In the genomic region with DNA sequence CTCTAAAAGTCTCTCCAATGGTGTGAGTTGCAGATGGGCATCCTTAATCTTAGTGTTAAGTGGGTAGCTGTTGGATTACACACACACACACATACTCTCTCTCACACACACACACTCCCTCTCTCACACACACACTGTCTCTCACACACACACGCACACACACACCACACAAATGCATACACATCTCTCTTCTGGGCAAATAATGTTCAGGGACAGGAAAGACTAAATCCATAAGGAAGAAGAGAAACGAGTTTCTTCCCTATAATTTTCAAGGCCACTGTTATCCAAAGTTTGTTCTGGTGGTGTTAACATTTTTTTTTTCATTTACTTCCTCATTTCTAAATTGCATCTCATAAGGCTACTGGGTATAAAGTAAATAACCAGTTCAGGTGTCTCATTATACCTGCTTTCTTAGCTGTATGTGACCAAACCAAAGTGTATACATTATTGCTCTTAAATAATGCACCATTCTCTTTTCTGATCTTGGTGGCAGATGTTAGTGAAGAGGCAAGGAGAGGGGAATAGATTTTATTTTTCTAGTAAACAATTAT, we compare ENCODE assay signal across 16 cellular contexts. TPM values are rescaled to one million over a fixed set of nuclear protein-coding genes. Genes with fewer than 3 reads are reported as not detected.
A peak's percentile ranks its signal among the peaks of the same experiment; 100 is the strongest.
DNase-seq lines count a peak whose midpoint lies in the region; TF ChIP-seq lines count a peak whose summit lies in the region.
"Had no signal": no experiment of that assay in that cellular context is flagged by ENCODE, and none has a peak within 500 bp of the region (broad histone marks: within the 10 kb centered on the region; RNA-seq: fewer than 3 reads in every experiment).

No MANE protein-coding gene starts in this region.

- H3K9ac ChIP-seq in colonic mucosa (ENCODE audit: low read depth in 2 of 2, low read length in 2 of 2) (no peak overlapping the region), mucosa of rectum (ENCODE audit: low read depth in 1 of 2, low read length in 2 of 2) (no peak overlapping the region)
- H3K9ac ChIP-seq: BLaER1 treated with 17β-estradiol and CSF1 and Interleukin-3, amounts not matched to agents 10 nM and 100 nM; GM23248 had no signal

- peaks cover 10% of the 10 kb centered on the region for H3K4me1 Mint-ChIP-seq in Calu3 (ENCODE audit: low read depth, unreplicated experiment)
- H3K4me1 Mint-ChIP-seq in mesothelial cell of epicardium: no peaks in the 10 kb centered on the region
- H3K4me1 Mint-ChIP-seq: B cell had no signal

- H3K27ac Mint-ChIP-seq in Calu3 (ENCODE audit: unreplicated experiment) (peak overlapping the region; percentile 40), mesothelial cell of epicardium (no peak overlapping the region)
- H3K27ac Mint-ChIP-seq: B cell; CD8-positive, alpha-beta T cell had no signal

- no peak for TF ChIP-seq EP300 in esophagus muscularis mucosa (IDR thresholded peaks at IDR 0.05)

- H3K4me3 ChIP-seq in colonic mucosa (no peak overlapping the region), mucosa of rectum (ENCODE audit: low read length in 2 of 2) (no peak overlapping the region), esophagus muscularis mucosa (no peak overlapping the region), right atrium auricular region (no peak overlapping the region)
- H3K4me3 ChIP-seq: BLaER1 treated with 17β-estradiol and CSF1 and Interleukin-3, amounts not matched to agents 10 nM and 100 nM; GM23248 had no signal

- DNase-seq in Calu3 (no peak), OCI-M1 (lab: John Stamatoyannopoulos, UW) (peak; percentile 7), colonic mucosa (peak; percentile 24), mesothelial cell of epicardium (ENCODE audit: low spot score in 2 of 2, unreplicated experiment in 2 of 2) (no peak), esophagus muscularis mucosa (ENCODE audit: extremely low spot score) (no peak), right atrium auricular region (ENCODE audit: low spot score) (no peak), 8988T (no peak)
- DNase-seq: CD8-positive, alpha-beta T cell; DMS 273 treated with DMSO at 0.1 percent for 48 hours; DMS79; GDM1; GM23248; HCEC 1CT had no signal

- H3K27me3 ChIP-seq in colonic mucosa (no peaks in the 10 kb centered on the region), mucosa of rectum (ENCODE audit: control insufficient read depth in 2 of 2, insufficient read depth in 2 of 2, low read length in 2 of 2) (no peaks in the 10 kb centered on the region), esophagus muscularis mucosa (no peaks in the 10 kb centered on the region), right atrium auricular region (no peaks in the 10 kb centered on the region)
- H3K27me3 ChIP-seq: BLaER1 treated with 17β-estradiol and CSF1 and Interleukin-3, amounts not matched to agents 10 nM and 100 nM had no signal

- H3K27me3 Mint-ChIP-seq in Calu3 (ENCODE audit: unreplicated experiment) (no peaks in the 10 kb centered on the region), mesothelial cell of epicardium (ENCODE audit: low read depth) (peaks cover 9% of the 10 kb centered on the region)

- 74% methylated on average over 2 of the region's 2 CpGs for WGBS in esophagus muscularis mucosa

- peaks cover 3% of the 10 kb centered on the region for H3K9me3 Mint-ChIP-seq in Calu3 (ENCODE audit: low read depth, unreplicated experiment)
- H3K9me3 Mint-ChIP-seq in mesothelial cell of epicardium: peaks cover 12% of the 10 kb centered on the region
- H3K9me3 Mint-ChIP-seq: CD8-positive, alpha-beta T cell had no signal

- TF ChIP-seq CTCF in Calu3 (IDR thresholded peaks at IDR 0.05; ENCODE audit: unreplicated experiment) (no peak), colonic mucosa (IDR thresholded peaks at IDR 0.05) (no peak), mesothelial cell of epicardium (IDR thresholded peaks at IDR 0.05; ENCODE audit: unreplicated experiment) (no peak), esophagus muscularis mucosa (IDR thresholded peaks at IDR 0.05) (no peak), right atrium auricular region (IDR thresholded peaks at IDR 0.05) (no peak)

- peak overlapping the region; percentile 53 for H3K27ac ChIP-seq in colonic mucosa
- peak overlapping the region; percentile 43 to 48 for H3K27ac ChIP-seq in mucosa of rectum (ENCODE audit: low read depth in 2 of 2, low read length in 2 of 2)
- H3K27ac ChIP-seq in esophagus muscularis mucosa (replicated peaks in 1 of 4): no peak overlapping the region
- no peak overlapping the region for H3K27ac ChIP-seq in right atrium auricular region
- H3K27ac ChIP-seq: BLaER1 treated with 17β-estradiol and CSF1 and Interleukin-3, amounts not matched to agents 10 nM and 100 nM; GM23248 had no signal

- CTCF ChIA-PET in Calu3 (lab: Charles Lee): no interaction called here

- H3K36me3 ChIP-seq in colonic mucosa (no peaks in the 10 kb centered on the region), mucosa of rectum (ENCODE audit: control insufficient read depth in 2 of 2, insufficient read depth in 2 of 2, low read length in 2 of 2) (no peaks in the 10 kb centered on the region), esophagus muscularis mucosa (no peaks in the 10 kb centered on the region), right atrium auricular region (no peaks in the 10 kb centered on the region)
- H3K36me3 ChIP-seq: BLaER1 treated with 17β-estradiol and CSF1 and Interleukin-3, amounts not matched to agents 10 nM and 100 nM had no signal

- TF ChIP-seq POLR2A in esophagus muscularis mucosa (IDR thresholded peaks at IDR 0.05; ENCODE audit: low read depth): no peak

- H3K4me3 Mint-ChIP-seq in Calu3 (ENCODE audit: low read depth, unreplicated experiment) (no peak overlapping the region), mesothelial cell of epicardium (no peak overlapping the region)
- H3K4me3 Mint-ChIP-seq: B cell; CD8-positive, alpha-beta T cell had no signal

- BruUV-seq in Calu3 (replicated peaks; lab: Mats Ljungman, UMichigan): no TSS peak

- no peaks in the 10 kb centered on the region for H3K4me1 ChIP-seq in colonic mucosa
- peaks cover 0 to 6% of the 10 kb centered on the region in 2 donors for H3K4me1 ChIP-seq in mucosa of rectum (ENCODE audit: control insufficient read depth in 2 of 2, insufficient read depth in 2 of 2, low read length in 2 of 2)
- no peaks in the 10 kb centered on the region for H3K4me1 ChIP-seq in esophagus muscularis mucosa
- no peaks in the 10 kb centered on the region for H3K4me1 ChIP-seq in right atrium auricular region
- H3K4me1 ChIP-seq: BLaER1 treated with 17β-estradiol and CSF1 and Interleukin-3, amounts not matched to agents 10 nM and 100 nM had no signal

- no peaks in the 10 kb centered on the region for H3K36me3 Mint-ChIP-seq in Calu3 (ENCODE audit: insufficient read depth, unreplicated experiment)
- H3K36me3 Mint-ChIP-seq in mesothelial cell of epicardium: no peaks in the 10 kb centered on the region
- H3K36me3 Mint-ChIP-seq: CD8-positive, alpha-beta T cell had no signal

- H3K9me3 ChIP-seq in colonic mucosa (no peaks in the 10 kb centered on the region), mucosa of rectum (ENCODE audit: control insufficient read depth in 2 of 2, low read length in 2 of 2) (no peaks in the 10 kb centered on the region), esophagus muscularis mucosa (peaks cover 0 to 5% (median 0%) of the 10 kb centered on the region in 4 donors), right atrium auricular region (peaks cover 0 to 12% of the 10 kb centered on the region in 2 donors)
- H3K9me3 ChIP-seq: BLaER1 treated with 17β-estradiol and CSF1 and Interleukin-3, amounts not matched to agents 10 nM and 100 nM had no signal

- intact Hi-C loops in Calu3 (cut with micrococcal nuclease; ENCODE audit: unreplicated experiment) (no loop called here), colonic mucosa (cut with DNase I) (no loop called here), esophagus muscularis mucosa (cut with DNase I) (no loop called here)

RNA-seq across cellular contexts. Expression of gene CCNH, which starts 22.5 kb away (rescaled TPM):
- total RNA-seq in Calu3 (2022) (48.2 and 50.1 TPM in 2 replicates), colonic mucosa (10 to 100 TPM; 36.3 to 41.1 TPM), mesothelial cell of epicardium (35.7 to 41.8 TPM (median 39.9 TPM) in 3 replicates), esophagus muscularis mucosa (10 to 100 TPM; 33.0 to 98.0 (median 67.6) TPM), right atrium auricular region (10 to 100 TPM; 37.9 to 55.6 TPM)

Comparison
In these comparisons a context has a peak if more than half of its experiments do, and no peak if none do; other contexts are left out.
1. DNase-seq: peak in OCI-M1 (single experiment) and colonic mucosa (single experiment); none in Calu3 (single experiment), mesothelial cell of epicardium (0 of 2), esophagus muscularis mucosa (single experiment), right atrium auricular region (single experiment) and 8988T (single experiment).
2. H3K27ac ChIP-seq: peak in colonic mucosa (single experiment) and mucosa of rectum (2 of 2); none in esophagus muscularis mucosa (0 of 4) and right atrium auricular region (0 of 2).